ENCODE assay signal across 1 cellular context in genomic region chr3:15426579-15427118, GRCh38.
TF ChIP-seq lines count a peak whose summit lies in the region.

No MANE protein-coding gene starts in this region.

TF ChIP-seq in IMR-90, 13 proteins besides CTCF, POLR2A, EP300 and RAD21 (continued from another document):
- TF ChIP-seq MXI1 (IDR thresholded peaks at IDR 0.05; ENCODE audit: borderline replicate concordance, low read depth, low read length) (no peak), RCOR1 (IDR thresholded peaks at IDR 0.05; ENCODE audit: insufficient replicate concordance, low read length) (no peak), SMC3 (IDR thresholded peaks at IDR 0.05; ENCODE audit: low read depth, low read length) (no peak)
